Comparison of ENCODE assay signal across 9 cellular contexts in genomic region chr16:30070490-30070889, GRCh38. TPM values are rescaled to one million over a fixed set of nuclear protein-coding genes. Genes with fewer than 3 reads are reported as not detected.
A peak's percentile ranks its signal among the peaks of the same experiment; 100 is the strongest.
DNase-seq lines count a peak whose midpoint lies in the region; ATAC-seq and TF ChIP-seq lines count a peak whose summit lies in the region.
"Had no signal": no experiment of that assay in that cellular context is flagged by ENCODE, and none has a peak within 500 bp of the region (broad histone marks: within the 10 kb centered on the region; RNA-seq: fewer than 3 reads in every experiment).

No MANE protein-coding gene starts in this region.

- H3K36me3 ChIP-seq in SK-N-MC (ENCODE audit: insufficient read depth, low read length), result peaks cover 59% of the 10 kb centered on the region
- H3K36me3 ChIP-seq in breast epithelium, result peaks cover 13% of the 10 kb centered on the region
- peaks cover 71% of the 10 kb centered on the region for H3K36me3 ChIP-seq in skeletal muscle satellite cell (ENCODE audit: insufficient read depth, low read length)

- no peaks in the 10 kb centered on the region for H3K9me3 ChIP-seq in SK-N-MC (ENCODE audit: low read depth, low read length)
- no peaks in the 10 kb centered on the region for H3K9me3 ChIP-seq in breast epithelium
- no peaks in the 10 kb centered on the region for H3K9me3 ChIP-seq in skeletal muscle satellite cell (replicated peaks; ENCODE audit: low read length)

- H3K27ac ChIP-seq in SK-N-MC (0 out of 2 replicates have a peak overlapping the region, but pooled peaks have one; percentile 54), breast epithelium (peak overlapping the region; percentile 54 to 77)

- intact Hi-C loops in breast epithelium (cut with DNase I; ENCODE audit: low total_unique reads), result no loop called here

- H3K4me2 ChIP-seq in skeletal muscle satellite cell (ENCODE audit: low read length), result peak overlapping the region; percentile 60

- H3K27me3 ChIP-seq in breast epithelium, result no peaks in the 10 kb centered on the region
- H3K27me3 ChIP-seq in skeletal muscle satellite cell (ENCODE audit: control insufficient read depth, insufficient read depth, low read length), result no peaks in the 10 kb centered on the region

- no peak for ATAC-seq in GM18498 (IDR thresholded peaks at IDR 0.05; ENCODE audit: unreplicated experiment)
- ATAC-seq: effector memory CD8-positive, alpha-beta T cell had no signal

- H3K4me1 ChIP-seq in breast epithelium, result peaks cover 3 to 9% of the 10 kb centered on the region in 2 donors
- H3K4me1 ChIP-seq in skeletal muscle satellite cell (ENCODE audit: control insufficient read depth, insufficient read depth, low read length), result peaks cover 42% of the 10 kb centered on the region

- no peak for TF ChIP-seq POLR2A in breast epithelium (IDR thresholded peaks at IDR 0.05)

- DNase-seq in SK-N-MC (ENCODE audit: low read depth, low spot score), result no peak
- DNase-seq in breast epithelium (ENCODE audit: low spot score in 2 of 2), result no peak
- no peak for DNase-seq in retina
- DNase-seq: activated effector memory CD4-positive, alpha-beta T cell treated with Interleukin-2 at 50 U/mL for 16 hours; effector memory CD8-positive, alpha-beta T cell; NCI-H1694; OCI-M1 had no signal

- TF ChIP-seq CTCF in breast epithelium (IDR thresholded peaks at IDR 0.05), result no peak

- no peak overlapping the region for H3K9ac ChIP-seq in SK-N-MC (ENCODE audit: insufficient read length)
- peak overlapping the region; percentile 14 for H3K9ac ChIP-seq in skeletal muscle satellite cell (ENCODE audit: low read depth, low read length)

- H3K4me3 ChIP-seq in SK-N-MC (no peak overlapping the region), breast epithelium (peak overlapping the region in 1 of 3 donors; percentile 23), skeletal muscle satellite cell (ENCODE audit: low read length) (peak overlapping the region; percentile 29)

RNA-seq across cellular contexts. Expression of gene ALDOA, which starts 4.9 kb away (rescaled TPM):
- total RNA-seq in breast epithelium, result 100 to 1,000 TPM; 479 to 672 (median 540) TPM
- 1,251 and 1,685 TPM in 2 replicates for total RNA-seq in skeletal muscle satellite cell (2012; rRNA removed)

RNA-seq across cellular contexts. Expression of gene PPP4C, which starts 5.3 kb away (rescaled TPM):
- 10 to 100 TPM; 47.7 to 55.1 (median 51.7) TPM for total RNA-seq in breast epithelium
- 190 and 200 TPM in 2 replicates for total RNA-seq in skeletal muscle satellite cell (2012; rRNA removed)

RNA-seq across cellular contexts. Expression of gene TBX6, which starts 21.2 kb away (rescaled TPM):
- total RNA-seq in breast epithelium, result under 1 TPM; 0.73 to 0.98 (median 0.80) TPM
- under 0.01 TPM in 1 of 2 replicates, not detected in the other for total RNA-seq in skeletal muscle satellite cell (2012; rRNA removed)

RNA-seq across cellular contexts. Expression of gene YPEL3, which starts 25.5 kb away (rescaled TPM):
- total RNA-seq in breast epithelium, result 100 to 1,000 TPM; 106 to 143 (median 114) TPM
- total RNA-seq in skeletal muscle satellite cell (2012; rRNA removed), result 2.8 and 3.7 TPM in 2 replicates

RNA-seq across cellular contexts. Expression of gene TLCD3B, which starts 39.4 kb away (rescaled TPM):
- total RNA-seq in breast epithelium, result under 1 TPM in 1 of 3 donors, not detected in 2; 0.29 TPM
- total RNA-seq in skeletal muscle satellite cell (2012; rRNA removed), result 0.66 TPM in 1 of 2 replicates, not detected in the other
